In genomic region chr1:115620453-115620852, GRCh38 we compare ENCODE assay signal across 10 cellular contexts.
"Had no signal": no experiment of that assay in that cellular context is flagged by ENCODE, and none has a peak within 500 bp of the region (broad histone marks: within the 10 kb centered on the region; RNA-seq: fewer than 3 reads in every experiment).

No MANE protein-coding gene starts in this region.

- H3K36me3 Mint-ChIP-seq: IgD-negative memory B cell had no signal

- DNase-seq: H9, HCEC 1CT, HFFc6, KBM-7 had no signal

- H3K27ac Mint-ChIP-seq: GM23338, H9, HFFc6, IgD-negative memory B cell had no signal

- H3K27me3 Mint-ChIP-seq: IgD-negative memory B cell had no signal

- H3K4me3 ChIP-seq: GM23338 had no signal

- FAIRE-seq: H1, H54, HepG2 had no signal

- H3K4me3 Mint-ChIP-seq: GM23338, H9, HFFc6, IgD-negative memory B cell had no signal

- H3K27ac ChIP-seq: HL-60 had no signal

- ATAC-seq: GM23338, HepG2 had no signal
